23 cellular contexts compared by ENCODE assay signal in genomic region chr16:22109258-22109898, GRCh38. TPM values are rescaled to one million over a fixed set of nuclear protein-coding genes. Genes with fewer than 3 reads are reported as not detected.
"Had no signal": no experiment of that assay in that cellular context is flagged by ENCODE, and none has a peak within 500 bp of the region (broad histone marks: within the 10 kb centered on the region; RNA-seq: fewer than 3 reads in every experiment).

No MANE protein-coding gene starts in this region.

- H3K4me3 ChIP-seq: body of pancreas, cardiac muscle cell, heart right ventricle, lower lobe of right lung, tibial nerve had no signal

- H3K27me3 ChIP-seq: body of pancreas, cardiac muscle cell, tibial nerve had no signal

- H3K4me3 Mint-ChIP-seq: activated naive CD4-positive, alpha-beta T cell treated with anti-CD3 and anti-CD28 coated beads, Interleukin-2, amount 50 U/mL, for 24 hours; naive thymus-derived CD8-positive, alpha-beta T cell; stimulated activated naive CD8-positive, alpha-beta T cell treated with anti-CD3 and anti-CD28 coated beads, Interleukin-15, Interleukin-2, amounts not matched to agents 100 ng/mL and 50 ng/mL, for 24 hours had no signal

- ATAC-seq: body of pancreas; heart right ventricle; naive thymus-derived CD8-positive, alpha-beta T cell had no signal

- H3K36me3 Mint-ChIP-seq: activated naive CD4-positive, alpha-beta T cell treated with anti-CD3 and anti-CD28 coated beads, Interleukin-2, amount 50 U/mL, for 24 hours; naive thymus-derived CD8-positive, alpha-beta T cell had no signal

- H3K4me1 Mint-ChIP-seq: activated naive CD4-positive, alpha-beta T cell treated with anti-CD3 and anti-CD28 coated beads, Interleukin-2, amount 50 U/mL, for 24 hours had no signal

- H3K4me1 ChIP-seq: body of pancreas, heart right ventricle, lower lobe of right lung, tibial nerve had no signal

- H3K27ac Mint-ChIP-seq: activated naive CD4-positive, alpha-beta T cell treated with anti-CD3 and anti-CD28 coated beads, Interleukin-2, amount 50 U/mL, for 24 hours; progenitor cell of endocrine pancreas; stimulated activated naive CD8-positive, alpha-beta T cell treated with anti-CD3 and anti-CD28 coated beads, Interleukin-15, Interleukin-2, amounts not matched to agents 100 ng/mL and 50 ng/mL, for 24 hours had no signal

- H3K9me3 ChIP-seq: body of pancreas, heart right ventricle, lower lobe of right lung, tibial nerve had no signal

- H3K36me3 ChIP-seq: cardiac muscle cell, heart right ventricle, lower lobe of right lung, tibial nerve, WERI-Rb-1 had no signal

- H3K27me3 Mint-ChIP-seq: activated naive CD4-positive, alpha-beta T cell treated with anti-CD3 and anti-CD28 coated beads, Interleukin-2, amount 50 U/mL, for 24 hours; stimulated activated naive CD8-positive, alpha-beta T cell treated with anti-CD3 and anti-CD28 coated beads, Interleukin-15, Interleukin-2, amounts not matched to agents 100 ng/mL and 50 ng/mL, for 24 hours had no signal

- DNase-seq: activated CD4-positive, alpha-beta T cell treated with anti-CD3 and anti-CD28 coated beads for 1 hour; activated gamma-delta T cell treated with Interleukin-2 at 50 U/mL for 16 hours; activated T-cell treated with anti-CD3 and anti-CD28 coated beads, Interleukin-2, amount 50 U/mL, for 1 hour; anterior cingulate cortex; body of pancreas; erythroblast; foreskin fibroblast; heart right ventricle; kidney; lower lobe of right lung; naive thymus-derived CD8-positive, alpha-beta T cell; retina; stimulated activated CD4-positive, alpha-beta T cell treated with anti-CD3 and anti-CD28 coated beads, Interleukin-2, amount 100 ng/mL, for 48 hours; WERI-Rb-1 had no signal

- H3K9me3 Mint-ChIP-seq: activated naive CD4-positive, alpha-beta T cell treated with anti-CD3 and anti-CD28 coated beads, Interleukin-2, amount 50 U/mL, for 24 hours; naive thymus-derived CD8-positive, alpha-beta T cell; stimulated activated naive CD8-positive, alpha-beta T cell treated with anti-CD3 and anti-CD28 coated beads, Interleukin-15, Interleukin-2, amounts not matched to agents 100 ng/mL and 50 ng/mL, for 24 hours had no signal

- H3K27ac ChIP-seq: body of pancreas, cardiac muscle cell, heart right ventricle, lower lobe of right lung, tibial nerve, WERI-Rb-1 had no signal

RNA-seq across cellular contexts. Expression of gene VWA3A, which starts 17.0 kb away (rescaled TPM):
- total RNA-seq: chondrocyte had no signal
- polyA plus RNA-seq: naive thymus-derived CD8-positive, alpha-beta T cell had no signal

RNA-seq across cellular contexts. Expression of gene SDR42E2, which starts 52.9 kb away (rescaled TPM):
- total RNA-seq: chondrocyte, kidney, mesenteric fat pad, osteocyte, progenitor cell of endocrine pancreas, tibial nerve had no signal
- polyA plus RNA-seq: cardiac muscle cell, fibroblast of lung had no signal
